In genomic region chr6:163367388-163368183, GRCh38 we compare ENCODE assay signal across 14 cellular contexts.
"Had no signal": no experiment of that assay in that cellular context is flagged by ENCODE, and none has a peak within 500 bp of the region (broad histone marks: within the 10 kb centered on the region; RNA-seq: fewer than 3 reads in every experiment).

No MANE protein-coding gene starts in this region.

- H3K9me3 ChIP-seq: left ventricle myocardium inferior, ovary, suprapubic skin had no signal

- ATAC-seq: activated naive CD4-positive, alpha-beta T cell treated with anti-CD3 and anti-CD28 coated beads, Interleukin-2, amount 50 U/mL, for 72 hours; foreskin keratinocyte had no signal

- H3K27me3 ChIP-seq: dorsolateral prefrontal cortex, foreskin keratinocyte, ovary, suprapubic skin had no signal

- DNase-seq: activated CD4-positive, alpha-beta T cell treated with anti-CD3 and anti-CD28 coated beads, Interleukin-2, amount 50 U/mL, for 1 hour; activated effector memory CD4-positive, alpha-beta T cell treated with anti-CD3 and anti-CD28 coated beads, Interleukin-2, amount 50 U/mL, for 16 hours; activated T-cell treated with anti-CD3 and anti-CD28 coated beads, Interleukin-2, amount 50 U/mL, for 24 hours; amniotic stem cell; foreskin keratinocyte; head of caudate nucleus; left ventricle myocardium inferior; ovary; stimulated activated CD4-positive, alpha-beta T cell treated with anti-CD3 and anti-CD28 coated beads, Interleukin-12 subunit alpha, Interleukin-12 subunit beta, amount 100 ng/mL, for 4 hours; stimulated activated naive CD4-positive, alpha-beta T cell treated with Interleukin-2 at 50 U/mL for 16 hours; T-helper 2 cell had no signal

- H3K36me3 ChIP-seq: left ventricle myocardium inferior, ovary, suprapubic skin had no signal

- H3K4me1 ChIP-seq: foreskin keratinocyte, suprapubic skin had no signal

- H3K4me3 ChIP-seq: dorsolateral prefrontal cortex, left ventricle myocardium inferior, ovary, suprapubic skin had no signal

- H3K27ac ChIP-seq: foreskin keratinocyte, left ventricle myocardium inferior, ovary, suprapubic skin had no signal
